ENCODE assay signal across 8 cellular contexts in the genomic region with DNA sequence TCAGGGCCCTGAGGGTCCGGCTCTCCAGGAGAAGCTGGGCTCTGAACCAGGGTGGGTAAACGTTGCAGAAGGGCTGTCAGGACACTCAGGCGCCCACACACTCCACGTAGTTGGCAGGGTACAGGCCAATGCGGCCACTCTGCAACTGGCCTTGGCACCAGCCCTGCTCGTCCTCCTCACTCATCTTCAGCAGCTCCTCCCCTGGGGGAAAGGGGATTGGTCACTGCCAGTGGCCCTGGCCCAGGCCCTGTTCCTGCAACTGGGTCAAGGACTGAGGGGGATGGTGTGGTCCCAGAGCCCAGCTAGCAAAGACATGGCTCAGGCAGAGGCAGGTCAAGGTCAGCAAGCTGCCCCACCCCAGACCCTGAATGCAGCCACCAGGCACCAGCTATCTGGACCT. TPM values are rescaled to one million over a fixed set of nuclear protein-coding genes. Genes with fewer than 3 reads are reported as not detected.
DNase-seq lines count a peak whose midpoint lies in the region; ATAC-seq and TF ChIP-seq lines count a peak whose summit lies in the region.

No MANE protein-coding gene starts in this region.

- H3K4me3 ChIP-seq in GM23248 (peak overlapping the region; percentile 96), right cardiac atrium (ENCODE audit: low read length) (peak overlapping the region; percentile 57), skin epidermis (peak overlapping the region in 2 of 7 experiments; percentile 80 to 99), foreskin fibroblast (ENCODE audit: low read depth in 1 of 2, low read length in 2 of 2) (no peak overlapping the region)

- no peaks in the 10 kb centered on the region for H3K27me3 Mint-ChIP-seq in activated T-helper 1 cell treated with anti-CD3 and anti-CD28 coated beads, Interleukin-12 subunit alpha, Interleukin-12 subunit beta, Interleukin-2, Interleukin-4 antibody, amounts not matched to agents 30 ng/mL and 10 ng/mL and 1 ng/mL, durations not matched to agents 14 hours and 24 hours and 36 hours (ENCODE audit: insufficient read depth)

- peaks cover 36% of the 10 kb centered on the region for H3K79me2 ChIP-seq in GM23248 (ENCODE audit: insufficient read depth)

- peak overlapping the region; percentile 97 for H3K4me3 Mint-ChIP-seq in activated T-helper 1 cell treated with anti-CD3 and anti-CD28 coated beads, Interleukin-12 subunit alpha, Interleukin-12 subunit beta, Interleukin-2, Interleukin-4 antibody, amounts not matched to agents 30 ng/mL and 10 ng/mL and 1 ng/mL, durations not matched to agents 14 hours and 24 hours and 36 hours

- H3K9me2 ChIP-seq in GM23248 (ENCODE audit: insufficient read depth), result no peaks in the 10 kb centered on the region

- in situ Hi-C loops in GM23248 (cut with MboI), result no loop called here

- H3K9ac ChIP-seq in GM23248, result peak overlapping the region; percentile 97

- intact Hi-C loops in activated T-helper 1 cell treated with anti-CD3 and anti-CD28 coated beads, Interleukin-12 subunit alpha, Interleukin-12 subunit beta, Interleukin-2, Interleukin-4 antibody, amounts not matched to agents 30 ng/mL and 10 ng/mL and 1 ng/mL, durations not matched to agents 14 hours and 24 hours and 36 hours (cut with micrococcal nuclease), result loop anchor here (1.0 to 2.0 kb wide), 10 partner anchors 8 to 675 kb away; partner anchors contain the start of genes ACP2, ARHGAP1, FNBP4 and PACSIN3
- intact Hi-C loops in right cardiac atrium (cut with DNase I), result loop anchor here in 2 of 4 donors (2.0 to 5.0 kb wide), 4 partner anchors 84 to 179 kb away; partner anchors contain the start of gene MYBPC3 (in 1 of the 2)

- peak in 1 of 2 donors; percentile 3 for ATAC-seq in right cardiac atrium
- ATAC-seq in GM18498 (IDR thresholded peaks at IDR 0.05; ENCODE audit: unreplicated experiment), result no peak

- DNase-seq in GM23248 (no peak), right cardiac atrium (peak; percentile 44 to 83 (median 73)), DMS 273 treated with DMSO at 0.1 percent for 48 hours (lab: John Stamatoyannopoulos, UW) (no peak), NCI-H1436 treated with DMSO at 0.1 percent for 48 hours (lab: John Stamatoyannopoulos, UW) (no peak), foreskin fibroblast (no peak)
- DNase-seq in activated T-helper 1 cell treated with anti-CD3 and anti-CD28 coated beads, Interleukin-12 subunit alpha, Interleukin-12 subunit beta, Interleukin-2, Interleukin-4 antibody, amounts not matched to agents 30 ng/mL and 10 ng/mL and 1 ng/mL, durations not matched to agents 14 hours and 24 hours and 36 hours (ENCODE audit: low spot score), result no peak

- H3K27ac Mint-ChIP-seq in activated T-helper 1 cell treated with anti-CD3 and anti-CD28 coated beads, Interleukin-12 subunit alpha, Interleukin-12 subunit beta, Interleukin-2, Interleukin-4 antibody, amounts not matched to agents 30 ng/mL and 10 ng/mL and 1 ng/mL, durations not matched to agents 14 hours and 24 hours and 36 hours, result peak overlapping the region; percentile 100

- H3K36me3 ChIP-seq in GM23248 (ENCODE audit: low read depth), result no peaks in the 10 kb centered on the region

- peak overlapping the region; percentile 96 for H2AFZ ChIP-seq in GM23248

- H4K20me1 ChIP-seq in GM23248 (ENCODE audit: insufficient read depth), result no peaks in the 10 kb centered on the region

- H3K9me3 ChIP-seq in GM23248 (ENCODE audit: low read depth), result no peaks in the 10 kb centered on the region
- no peaks in the 10 kb centered on the region for H3K9me3 ChIP-seq in right cardiac atrium (ENCODE audit: control insufficient read depth, low read length)

- H3K9me3 Mint-ChIP-seq in activated T-helper 1 cell treated with anti-CD3 and anti-CD28 coated beads, Interleukin-12 subunit alpha, Interleukin-12 subunit beta, Interleukin-2, Interleukin-4 antibody, amounts not matched to agents 30 ng/mL and 10 ng/mL and 1 ng/mL, durations not matched to agents 14 hours and 24 hours and 36 hours, result no peaks in the 10 kb centered on the region

- H3K4me1 Mint-ChIP-seq in activated T-helper 1 cell treated with anti-CD3 and anti-CD28 coated beads, Interleukin-12 subunit alpha, Interleukin-12 subunit beta, Interleukin-2, Interleukin-4 antibody, amounts not matched to agents 30 ng/mL and 10 ng/mL and 1 ng/mL, durations not matched to agents 14 hours and 24 hours and 36 hours (ENCODE audit: low read depth), result peaks cover 36% of the 10 kb centered on the region

- peak overlapping the region; percentile 95 for H3K4me2 ChIP-seq in GM23248 (ENCODE audit: unreplicated experiment)

- peaks cover 15% of the 10 kb centered on the region for H3K4me1 ChIP-seq in GM23248 (ENCODE audit: insufficient read depth)
- peaks cover 13% of the 10 kb centered on the region for H3K4me1 ChIP-seq in right cardiac atrium (ENCODE audit: control insufficient read depth, insufficient read depth, low read length)

- no peaks in the 10 kb centered on the region for H3K27me3 ChIP-seq in GM23248 (replicated peaks; ENCODE audit: insufficient read depth)
- no peaks in the 10 kb centered on the region for H3K27me3 ChIP-seq in right cardiac atrium (ENCODE audit: control insufficient read depth, insufficient read depth)

- H3K27ac ChIP-seq in GM23248 (peak overlapping the region; percentile 85), right cardiac atrium (ENCODE audit: low read length) (peak overlapping the region; percentile 99), skin epidermis (peak overlapping the region in 20 of 21 experiments; percentile 80 to 99 (median 97))

- peaks cover 5% of the 10 kb centered on the region for H3K36me3 Mint-ChIP-seq in activated T-helper 1 cell treated with anti-CD3 and anti-CD28 coated beads, Interleukin-12 subunit alpha, Interleukin-12 subunit beta, Interleukin-2, Interleukin-4 antibody, amounts not matched to agents 30 ng/mL and 10 ng/mL and 1 ng/mL, durations not matched to agents 14 hours and 24 hours and 36 hours (ENCODE audit: low read depth)

- TF ChIP-seq CTCF in foreskin fibroblast (IDR thresholded peaks at IDR 0.05; ENCODE audit: low read depth, low read length), result no peak

- 28 to 30% methylated on average over 6 of the region's 6 CpGs for WGBS in GM23248 (ENCODE audit: low coverage in 1 of 2, low lambda C conversion rate in 2 of 2, missing lambda C conversion rate in 2 of 2), 2 experiments
- 27% methylated on average over 6 of the region's 6 CpGs for WGBS in right cardiac atrium

- no peaks in the 10 kb centered on the region for H3F3A ChIP-seq in GM23248 (ENCODE audit: insufficient read depth)

RNA-seq across cellular contexts. Expression of gene ARFGAP2, which starts 1.2 kb away (rescaled TPM):
- 105 and 131 TPM in 2 replicates for total RNA-seq in GM23248 (2014; rRNA removed; shearing (Covaris generic))
- polyA plus RNA-seq in GM23248 (2016; fragmentation: Nextera tagmentation; extraction: Ambion mirVana) (44.9 and 45.7 TPM in 2 replicates), right cardiac atrium (39.8 TPM)
- total RNA-seq in activated T-helper 1 cell treated with anti-CD3 and anti-CD28 coated beads, Interleukin-12 subunit alpha, Interleukin-12 subunit beta, Interleukin-2, Interleukin-4 antibody, amounts not matched to agents 30 ng/mL and 10 ng/mL and 1 ng/mL, durations not matched to agents 14 hours and 24 hours and 36 hours, result 111 and 116 TPM in 2 replicates
- total RNA-seq in right cardiac atrium, result 10 to 100 TPM; 43.8 to 67.4 (median 56.5) TPM

RNA-seq across cellular contexts. Expression of gene PACSIN3, which starts 8.4 kb away (rescaled TPM):
- total RNA-seq in GM23248 (2014; rRNA removed; shearing (Covaris generic)), result 13.6 and 17.5 TPM in 2 replicates
- polyA plus RNA-seq in GM23248 (2016; fragmentation: Nextera tagmentation; extraction: Ambion mirVana) (9.7 and 12.6 TPM in 2 replicates), right cardiac atrium (137 TPM)
- total RNA-seq in activated T-helper 1 cell treated with anti-CD3 and anti-CD28 coated beads, Interleukin-12 subunit alpha, Interleukin-12 subunit beta, Interleukin-2, Interleukin-4 antibody, amounts not matched to agents 30 ng/mL and 10 ng/mL and 1 ng/mL, durations not matched to agents 14 hours and 24 hours and 36 hours, result 14.5 and 17.0 TPM in 2 replicates
- 100 to 1,000 TPM; 110 to 156 (median 123) TPM for total RNA-seq in right cardiac atrium

RNA-seq across cellular contexts. Expression of gene DDB2, which starts 36.9 kb away (rescaled TPM):
- total RNA-seq in GM23248 (2014; rRNA removed; shearing (Covaris generic)), result 24.5 and 34.9 TPM in 2 replicates
- polyA plus RNA-seq in GM23248 (2016; fragmentation: Nextera tagmentation; extraction: Ambion mirVana), result 40.3 and 41.3 TPM in 2 replicates
- total RNA-seq in activated T-helper 1 cell treated with anti-CD3 and anti-CD28 coated beads, Interleukin-12 subunit alpha, Interleukin-12 subunit beta, Interleukin-2, Interleukin-4 antibody, amounts not matched to agents 30 ng/mL and 10 ng/mL and 1 ng/mL, durations not matched to agents 14 hours and 24 hours and 36 hours, result 134 and 142 TPM in 2 replicates
- total RNA-seq in right cardiac atrium, result 10 to 100 TPM in 3 of 4 donors, 1 to 10 TPM in 1; 9.2 to 12.4 (median 11.8) TPM
- polyA plus RNA-seq in right cardiac atrium, result 10.5 TPM

Comparison
In these comparisons a context has a peak if more than half of its experiments do, and no peak if none do; other contexts are left out.
1. DNase-seq: peak in right cardiac atrium (3 of 3); none in GM23248 (single experiment), activated T-helper 1 cell treated with anti-CD3 and anti-CD28 coated beads, Interleukin-12 subunit alpha, Interleukin-12 subunit beta, Interleukin-2, Interleukin-4 antibody, amounts not matched to agents 30 ng/mL and 10 ng/mL and 1 ng/mL, durations not matched to agents 14 hours and 24 hours and 36 hours (single experiment), DMS 273 treated with DMSO at 0.1 percent for 48 hours (single experiment), NCI-H1436 treated with DMSO at 0.1 percent for 48 hours (single experiment) and foreskin fibroblast (0 of 2).
2. H3K4me3 ChIP-seq: peak in GM23248 (single experiment) and right cardiac atrium (single experiment); none in foreskin fibroblast (0 of 2).
3. Peak in every context shown above with its lines, with median percentiles within 50 percentile points of each other: H3K27ac ChIP-seq.